8 cellular contexts compared by ENCODE assay signal in the genomic region with DNA sequence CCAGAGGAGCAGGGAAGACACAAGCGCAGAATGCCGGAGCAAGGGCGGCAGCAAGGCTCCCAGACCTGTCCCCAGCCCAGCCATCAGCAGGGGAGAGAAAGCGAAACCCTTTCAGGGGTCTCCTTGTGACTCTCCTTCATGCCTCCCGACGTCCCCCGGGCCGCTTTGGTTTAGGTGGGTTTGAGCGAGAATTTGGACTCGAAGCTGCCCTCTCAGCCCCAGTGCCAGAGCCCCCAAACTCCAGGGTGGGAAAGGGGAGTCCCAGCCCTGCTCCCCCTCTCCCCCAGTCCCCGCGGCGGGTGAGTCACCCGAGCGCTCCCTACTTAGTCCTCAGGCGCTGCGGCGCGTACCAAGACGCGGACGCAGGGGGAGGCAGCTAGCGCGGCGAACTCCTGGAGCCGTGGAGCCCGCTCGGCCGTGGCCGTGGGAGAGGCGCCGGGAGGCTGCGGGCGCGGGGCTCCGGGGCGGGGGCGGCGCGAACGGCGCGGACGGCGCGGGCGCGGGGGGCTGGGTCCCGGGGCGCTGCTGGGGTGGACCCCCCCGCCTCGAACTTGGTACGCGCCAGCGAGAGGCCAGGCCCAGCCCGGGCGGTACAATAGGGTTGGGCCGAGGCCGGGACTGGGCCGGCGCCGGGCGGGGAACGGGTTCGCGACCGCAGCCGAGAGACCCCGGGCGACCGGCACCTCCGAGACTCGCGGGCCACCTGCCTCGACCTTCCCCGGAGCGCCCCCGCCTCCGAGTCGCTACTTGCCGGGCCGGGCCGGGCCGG. TPM values are rescaled to one million over a fixed set of nuclear protein-coding genes. Genes with fewer than 3 reads are reported as not detected.
DNase-seq lines count a peak whose midpoint lies in the region; ATAC-seq and TF ChIP-seq lines count a peak whose summit lies in the region.

A gene (plus strand): TSS at position 601 of the 769 bp plus-strand sequence. CDS start 258 bp downstream, outside the sequence.

- no TSS peak for BruUV-seq in PC-3 (replicated peaks; lab: Mats Ljungman, UMichigan)

- no peaks in the 10 kb centered on the region; the same call in 1 of the 2 replicates for H3K36me3 ChIP-seq in PC-3 (ENCODE audit: low read depth, low read length)

- DNase-seq in CD14-positive monocyte (ENCODE audit: low spot score), result peak; percentile 91
- DNase-seq in HS-5 (ENCODE audit: low read depth), result peak; percentile 44
- DNase-seq in PC-3, result peak; percentile 83
- peak; percentile 95 for DNase-seq in activated T-cell treated with anti-CD3 and anti-CD28 coated beads, Interleukin-2, amount 50 U/mL, for 24 hours
- DNase-seq in myocyte (ENCODE audit: low read depth), result peak; percentile 90
- peak; percentile 63 to 66 for DNase-seq in stimulated activated CD8-positive, alpha-beta memory T cell treated with anti-CD3 and anti-CD28 coated beads, Interleukin-7, amount 100 ng/mL, for 48 hours (ENCODE audit: extremely low read depth in 1 of 2, low read depth in 1 of 2)

- H3K9me2 ChIP-seq in PC-3 (replicated peaks; ENCODE audit: low read length), result no peaks in the 10 kb centered on the region

- POLR2A ChIA-PET in PC-3 (lab: Charles Lee; ENCODE audit: unreplicated experiment), result interaction anchor here (0.7 kb wide), 1 partner anchor 231 kb away, joined by 7 read pairs; no protein-coding TSS in a partner anchor

- peak within 1 kb of the TSS; percentile 99 for H3K4me2 ChIP-seq in PC-3 (ENCODE audit: low read length)

- CTCF ChIA-PET in PC-3 (lab: Charles Lee), result interaction anchor here (0.6 kb wide), 1 partner anchor 61 kb away, joined by 3 read pairs; no protein-coding TSS in a partner anchor

- peaks cover 0 to 2% (median 2%) of the 10 kb centered on the region in 3 donors for H3K27me3 Mint-ChIP-seq in CD14-positive monocyte (ENCODE audit: low read depth in 3 of 3)
- no peaks in the 10 kb centered on the region for H3K27me3 Mint-ChIP-seq in activated T-cell treated with anti-CD3 and anti-CD28 coated beads, Interleukin-2, amount 50 U/mL, for 24 hours

- peak within 1 kb of the TSS; percentile 92 for H2AFZ ChIP-seq in PC-3 (ENCODE audit: low read length)

- ATAC-seq in GM19395 (IDR thresholded peaks at IDR 0.05; ENCODE audit: unreplicated experiment), result peak; percentile 49
- ATAC-seq in PC-3, result peak; percentile 78
- ATAC-seq in esophagus mucosa, result peak; percentile 73

- H3K27me3 ChIP-seq in PC-3 (ENCODE audit: low read length), result no peaks in the 10 kb centered on the region

- H4K20me1 ChIP-seq in PC-3 (ENCODE audit: low read length), result peaks cover 17% of the 10 kb centered on the region

- H3K27ac ChIP-seq in PC-3 (ENCODE audit: low read length), result peak within 1 kb of the TSS; percentile 65

- no peaks in the 10 kb centered on the region for H3K9me3 Mint-ChIP-seq in CD14-positive monocyte
- H3K9me3 Mint-ChIP-seq in activated T-cell treated with anti-CD3 and anti-CD28 coated beads, Interleukin-2, amount 50 U/mL, for 24 hours, result no peaks in the 10 kb centered on the region

- no peak for TF ChIP-seq CTCF in CD14-positive monocyte (IDR thresholded peaks at IDR 0.05)
- TF ChIP-seq CTCF in PC-3 (conservative IDR thresholded peaks at IDR 0.05; ENCODE audit: low read depth, low read length), result no peak

- H3F3A ChIP-seq in PC-3 (ENCODE audit: low read length, unreplicated experiment), result no peaks in the 10 kb centered on the region

- peaks cover 15 to 21% of the 10 kb centered on the region in 2 donors for H3K36me3 Mint-ChIP-seq in CD14-positive monocyte
- peaks cover 34% of the 10 kb centered on the region for H3K36me3 Mint-ChIP-seq in activated T-cell treated with anti-CD3 and anti-CD28 coated beads, Interleukin-2, amount 50 U/mL, for 24 hours (ENCODE audit: low read depth)

- peak within 1 kb of the TSS; percentile 90 to 91 for H3K4me3 Mint-ChIP-seq in CD14-positive monocyte
- peak within 1 kb of the TSS; percentile 90 for H3K4me3 Mint-ChIP-seq in activated T-cell treated with anti-CD3 and anti-CD28 coated beads, Interleukin-2, amount 50 U/mL, for 24 hours

- H3K9me3 ChIP-seq in PC-3 (ENCODE audit: low read length), result no peaks in the 10 kb centered on the region

- H3K27ac Mint-ChIP-seq in CD14-positive monocyte, result peak within 1 kb of the TSS; percentile 89 to 98 (median 96)
- peak within 1 kb of the TSS; percentile 95 for H3K27ac Mint-ChIP-seq in activated T-cell treated with anti-CD3 and anti-CD28 coated beads, Interleukin-2, amount 50 U/mL, for 24 hours

- intact Hi-C loops in CD14-positive monocyte (cut with micrococcal nuclease), result no loop called here
- intact Hi-C loops in PC-3 (cut with micrococcal nuclease), result no loop called here

- H3K9ac ChIP-seq in PC-3 (ENCODE audit: low read length), result peak within 1 kb of the TSS; percentile 94

- peaks cover 48% of the 10 kb centered on the region for H3K4me1 ChIP-seq in PC-3 (ENCODE audit: insufficient read depth, low read length)

- peak within 1 kb of the TSS; percentile 93 for H3K4me3 ChIP-seq in PC-3 (ENCODE audit: low read length)

- peaks cover 71% of the 10 kb centered on the region for H3K4me1 Mint-ChIP-seq in CD14-positive monocyte
- H3K4me1 Mint-ChIP-seq in activated T-cell treated with anti-CD3 and anti-CD28 coated beads, Interleukin-2, amount 50 U/mL, for 24 hours (ENCODE audit: low read depth), result peaks cover 75% of the 10 kb centered on the region

- H3K79me2 ChIP-seq in PC-3 (ENCODE audit: low read length), result peaks cover 48% of the 10 kb centered on the region

RNA-seq across cellular contexts. Expression of the gene that starts here (rescaled TPM):
- 10 to 100 TPM; 12.3 to 13.6 TPM for polyA plus RNA-seq in CD14-positive monocyte
- total RNA-seq in PC-3 (2014; rRNA removed) (113 and 160 TPM in 2 replicates), esophagus mucosa (93.1 TPM), myocyte (733 and 867 TPM in 2 replicates)
- 256 TPM for polyA plus RNA-seq in myocyte (2012)

Comparison
In these comparisons a context has a peak if more than half of its experiments do, and no peak if none do; other contexts are left out.
1. Peak in every context shown above with its lines: DNase-seq, ATAC-seq, H3K4me3 ChIP-seq and H3K27ac ChIP-seq.
2. DNase-seq: peak in every context shown above with its lines; median percentile 95 in activated T-cell treated with anti-CD3 and anti-CD28 coated beads, Interleukin-2, amount 50 U/mL, for 24 hours; 91 in CD14-positive monocyte; 90 in myocyte; 83 in PC-3; 64 in stimulated activated CD8-positive, alpha-beta memory T cell treated with anti-CD3 and anti-CD28 coated beads, Interleukin-7, amount 100 ng/mL, for 48 hours; 44 in HS-5.